In genomic region chr16:88977028-88977844, GRCh38 we compare ENCODE assay signal across 9 cellular contexts. TPM values are rescaled to one million over a fixed set of nuclear protein-coding genes. Genes with fewer than 3 reads are reported as not detected.
DNase-seq lines count a peak whose midpoint lies in the region; ATAC-seq, FAIRE-seq and TF ChIP-seq lines count a peak whose summit lies in the region.
"Had no signal": no experiment of that assay in that cellular context is flagged by ENCODE, and none has a peak within 500 bp of the region (broad histone marks: within the 10 kb centered on the region; RNA-seq: fewer than 3 reads in every experiment).

Gene CBFA2T3, minus strand, starts transcription at chr16:88977207. Its CDS starts 400 bp downstream, at chr16:88976807.

- peaks cover 51% of the 10 kb centered on the region for H3K4me1 ChIP-seq in GM12878 (ENCODE audit: control insufficient read depth, insufficient read depth, low read length)
- H3K4me1 ChIP-seq in hepatocyte (ENCODE audit: insufficient read depth) = no peaks in the 10 kb centered on the region

- peak within 1 kb of the TSS; percentile 93 for H3K4me3 ChIP-seq in GM12878
- H3K4me3 ChIP-seq in hepatocyte = no peak within 1 kb of the TSS

- H3K27me3 ChIP-seq in GM12878 (replicated peaks in 1 of 2; ENCODE audit: control insufficient read depth in 2 of 2, insufficient read depth in 2 of 2, low read length in 1 of 2) = no peaks in the 10 kb centered on the region
- no peaks in the 10 kb centered on the region for H3K27me3 ChIP-seq in hepatocyte

- H3K4me2 ChIP-seq in GM12878 (ENCODE audit: control insufficient read depth, insufficient read depth) = peak within 1 kb of the TSS; percentile 96
- H3K4me2 ChIP-seq in hepatocyte = no peak within 1 kb of the TSS

- H3K4me1 Mint-ChIP-seq in stimulated activated naive CD8-positive, alpha-beta T cell treated with anti-CD3 and anti-CD28 coated beads, Interleukin-15, Interleukin-2, amounts not matched to agents 100 ng/mL and 50 ng/mL, for 24 hours (ENCODE audit: low read depth) = peaks cover 10% of the 10 kb centered on the region

- DNase-seq in stimulated activated naive CD8-positive, alpha-beta T cell treated with anti-CD3 and anti-CD28 coated beads, Interleukin-15, Interleukin-2, amounts not matched to agents 100 U/mL and 50 U/mL, for 24 hours = no peak
- DNase-seq in GM12878 (ENCODE audit: low read depth, low spot score) (no peak), mesenteric fat pad (ENCODE audit: low spot score) (peak; percentile 92), NCI-H774 (lab: John Stamatoyannopoulos, UW) (no peak), hepatocyte (ENCODE audit: low spot score) (no peak)
- no peak for DNase-seq in activated CD4-positive, alpha-beta T cell treated with anti-CD3 and anti-CD28 coated beads, Interleukin-2, amount 50 U/mL, for 4 hours
- no peak for DNase-seq in activated effector memory CD4-positive, alpha-beta T cell treated with anti-CD3 and anti-CD28 coated beads, Interleukin-2, amount 50 U/mL, for 16 hours

- H3K9me3 Mint-ChIP-seq in stimulated activated naive CD8-positive, alpha-beta T cell treated with anti-CD3 and anti-CD28 coated beads, Interleukin-15, Interleukin-2, amounts not matched to agents 100 ng/mL and 50 ng/mL, for 24 hours = no peaks in the 10 kb centered on the region

- SMC1A ChIA-PET in GM12878 (lab: Charles Lee; ENCODE audit: uncharacterized antibody, unreplicated experiment) = interaction anchor here (0.7 to 2.2 kb wide), 5 partner anchors 9 to 120 kb away, joined by 3 to 10 read pairs (median 4); no protein-coding TSS in a partner anchor

- no peak for TF ChIP-seq RAD21 in GM12878 (IDR thresholded peaks at IDR 0.05; ENCODE audit: insufficient read depth, low read depth, low read length)

- no peak for ATAC-seq in stimulated activated naive CD8-positive, alpha-beta T cell treated with anti-CD3 and anti-CD28 coated beads, Interleukin-15, Interleukin-2, amounts not matched to agents 100 U/mL and 50 U/mL, for 24 hours
- peak; percentile 32 for ATAC-seq in GM12878

- peak within 1 kb of the TSS; percentile 39 for H3K4me3 Mint-ChIP-seq in stimulated activated naive CD8-positive, alpha-beta T cell treated with anti-CD3 and anti-CD28 coated beads, Interleukin-15, Interleukin-2, amounts not matched to agents 100 ng/mL and 50 ng/mL, for 24 hours

- RAD21 ChIA-PET in GM12878 (lab: Charles Lee; ENCODE audit: unreplicated experiment) = interaction anchor here (0.7 to 3.0 kb wide), 4 partner anchors 9 to 120 kb away, joined by 3 to 29 read pairs (median 12); no protein-coding TSS in a partner anchor

- H3K79me2 ChIP-seq in GM12878 (ENCODE audit: control insufficient read depth, insufficient read depth, low read length) (peaks cover 62% of the 10 kb centered on the region), hepatocyte (no peaks in the 10 kb centered on the region)

- peak within 1 kb of the TSS; percentile 98 for H3K27ac ChIP-seq in GM12878 (ENCODE audit: control insufficient read depth, insufficient read depth)
- H3K27ac ChIP-seq in hepatocyte = no peak within 1 kb of the TSS

- POLR2A ChIA-PET in GM12878 (lab: Charles Lee) = interaction anchor here (0.6 to 4.2 kb wide), 8 partner anchors 9 to 995 kb away, joined by 3 to 30 read pairs (median 5); no protein-coding TSS in a partner anchor

- H3K9me3 ChIP-seq in GM12878 (replicated peaks; ENCODE audit: control insufficient read depth, insufficient read depth, low read length) (no peaks in the 10 kb centered on the region), hepatocyte (ENCODE audit: low read depth) (no peaks in the 10 kb centered on the region)

- under 1% methylated on average over 26 of the region's 31 CpGs for WGBS in GM12878 (ENCODE audit: insufficient coverage, insufficient replicate concordance, low lambda C conversion rate, missing lambda C conversion rate)
- 88% methylated on average over 23 of the region's 31 CpGs for WGBS in hepatocyte (ENCODE audit: low lambda C conversion rate, missing lambda C conversion rate)

- peak within 1 kb of the TSS; percentile 85 for H3K9ac ChIP-seq in GM12878 (ENCODE audit: control insufficient read depth, insufficient read depth, low read length)

- H3K9me2 ChIP-seq in hepatocyte (replicated peaks; ENCODE audit: insufficient read depth) = no peaks in the 10 kb centered on the region

- in situ Hi-C loops in GM12878 (cut with MboI) = no loop called here

- TF ChIP-seq CTCF in GM12878 (IDR thresholded peaks at IDR 0.05 in 2 of 3, conservative IDR thresholded peaks at IDR 0.05 in 1 of 3; ENCODE audit: control insufficient read depth in 2 of 3, extremely low read depth in 1 of 3, insufficient read depth in 1 of 3, low read depth in 3 of 3, low read length in 3 of 3) = no peak
- no peak for TF ChIP-seq CTCF in hepatocyte (IDR thresholded peaks at IDR 0.05; ENCODE audit: poor library complexity)

- no peaks in the 10 kb centered on the region for H3K36me3 ChIP-seq in GM12878 (ENCODE audit: control insufficient read depth in 2 of 2, insufficient read depth in 2 of 2, low read length in 1 of 2)
- no peaks in the 10 kb centered on the region for H3K36me3 ChIP-seq in hepatocyte (replicated peaks; ENCODE audit: insufficient read depth, low read depth)

- peak within 1 kb of the TSS; percentile 65 for H3K27ac Mint-ChIP-seq in stimulated activated naive CD8-positive, alpha-beta T cell treated with anti-CD3 and anti-CD28 coated beads, Interleukin-15, Interleukin-2, amounts not matched to agents 100 ng/mL and 50 ng/mL, for 24 hours

- no peaks in the 10 kb centered on the region for H4K20me1 ChIP-seq in GM12878 (ENCODE audit: control insufficient read depth, insufficient read depth)
- no peaks in the 10 kb centered on the region for H4K20me1 ChIP-seq in hepatocyte (ENCODE audit: insufficient read depth, poor library complexity, severe bottlenecking)

- intact Hi-C loops in GM12878 (cut with micrococcal nuclease; ENCODE audit: unreplicated experiment) = loop anchor here (1.0 to 5.0 kb wide), 2 partner anchors 9 to 55 kb away; no protein-coding TSS in a partner anchor

- FAIRE-seq in GM12878 (lab: Jason Lieb, UNC) = no peak
- FAIRE-seq: islet of Langerhans had no signal

- BruUV-seq in GM12878 (replicated peaks; lab: Mats Ljungman, UMichigan) = no TSS peak

- no peak for TF ChIP-seq POLR2A in GM12878 (IDR thresholded peaks at IDR 0.05; ENCODE audit: low read depth, low read length)

- peaks cover 12% of the 10 kb centered on the region for H3K27me3 Mint-ChIP-seq in stimulated activated naive CD8-positive, alpha-beta T cell treated with anti-CD3 and anti-CD28 coated beads, Interleukin-15, Interleukin-2, amounts not matched to agents 100 ng/mL and 50 ng/mL, for 24 hours

- no peak for TF ChIP-seq EP300 in GM12878 (IDR thresholded peaks at IDR 0.05; ENCODE audit: borderline replicate concordance in 1 of 2, control insufficient read depth in 1 of 2, low read depth in 2 of 2, low read length in 2 of 2)

- CTCF ChIA-PET in GM12878 (lab: Yijun Ruan, JAX) = interaction anchor here (0.6 kb wide), 1 partner anchor 8 kb away, joined by 3 read pairs; no protein-coding TSS in a partner anchor

- H3K36me3 Mint-ChIP-seq in stimulated activated naive CD8-positive, alpha-beta T cell treated with anti-CD3 and anti-CD28 coated beads, Interleukin-15, Interleukin-2, amounts not matched to agents 100 ng/mL and 50 ng/mL, for 24 hours (ENCODE audit: low read depth) = no peaks in the 10 kb centered on the region

- H2AFZ ChIP-seq in GM12878 (ENCODE audit: control insufficient read depth, low read depth, low read length) (peak within 1 kb of the TSS; percentile 32), hepatocyte (no peak within 1 kb of the TSS)

TF ChIP-seq in GM12878, 131 proteins besides CTCF, POLR2A, EP300 and RAD21 (continues in another document):
- no peak for TF ChIP-seq RCOR1 (conservative IDR thresholded peaks at IDR 0.05; ENCODE audit: low read depth, low read length)
- TF ChIP-seq KLF5 (IDR thresholded peaks at IDR 0.05; ENCODE audit: partially characterized antibody) = no peak
- TF ChIP-seq PAX8 (IDR thresholded peaks at IDR 0.05) = no peak
- TF ChIP-seq BACH1 (IDR thresholded peaks at IDR 0.05; ENCODE audit: borderline replicate concordance) = no peak
- no peak for TF ChIP-seq ZNF207 (IDR thresholded peaks at IDR 0.05; ENCODE audit: borderline replicate concordance)
- TF ChIP-seq RAD51 (IDR thresholded peaks at IDR 0.05) = no peak
- TF ChIP-seq NFXL1 (IDR thresholded peaks at IDR 0.05; ENCODE audit: borderline replicate concordance) = no peak
- no peak for TF ChIP-seq TCF7 (IDR thresholded peaks at IDR 0.05; ENCODE audit: borderline replicate concordance)
- TF ChIP-seq PML (IDR thresholded peaks at IDR 0.05; ENCODE audit: low read length) = no peak
- no peak for TF ChIP-seq PKNOX1 (IDR thresholded peaks at IDR 0.05)
- TF ChIP-seq NR2F1 (conservative IDR thresholded peaks at IDR 0.05) = peak; percentile 75
- TF ChIP-seq SIN3A (IDR thresholded peaks at IDR 0.05; ENCODE audit: low read depth, low read length) = no peak

RNA-seq across cellular contexts. Expression of gene CBFA2T3, which starts in this region (rescaled TPM):
- total RNA-seq in GM12878 (2013; cell fraction: nucleolus; rRNA removed) = 44.9 and 56.6 TPM in 2 replicates
- total RNA-seq in GM12878 (2014; rRNA removed) (2.3 and 2.8 TPM in 2 replicates), GM12878 (2014; rRNA removed; fragmentation: Illumina TruSeq; extraction: Trizol) (1.3 and 1.5 TPM in 2 replicates), GM12878 (2021) (35.4 and 42.6 TPM in 2 replicates), mesenteric fat pad (8.5 TPM), hepatocyte (0.07 TPM in 1 of 2 replicates, not detected in the other)
- polyA plus RNA-seq in GM12878 (2011; ENCODE audit: low read depth) = 4.5 TPM
- polyA plus RNA-seq in GM12878 (2011; rRNA removed) (0.75 and 1.6 TPM in 2 replicates), GM12878 (2014; fragmentation: Illumina TruSeq; extraction: Trizol) (5.6 and 6.6 TPM in 2 replicates), GM12878 (2014; fragmentation: Nextera tagmentation; extraction: Ambion mirVana) (1 to 10 TPM in 1 of 2 experiments, under 1 TPM in 1; 0.69 to 1.5 TPM), GM12878 (2014; rRNA removed) (10.2 and 15.6 TPM in 2 replicates), GM12878 (2016; fragmentation: Nextera tagmentation; extraction: Ambion mirVana) (10 to 100 TPM; 14.2 to 14.9 TPM), hepatocyte (1.1 and 1.5 TPM in 2 replicates)
- 1.8 and 2.5 TPM in 2 replicates for polyA plus RNA-seq in GM12878 (2011; cell fraction: cytosol; rRNA removed)
- 18.7 and 22.6 TPM in 2 replicates for polyA plus RNA-seq in GM12878 (2011; cell fraction: nucleus; rRNA removed)
- polyA plus RNA-seq in GM12878 (2012) = 12.9 and 17.4 TPM in 2 replicates
- polyA minus RNA-seq in GM12878 (2011; rRNA and poly(A)+ RNA removed) = 1.7 and 7.0 TPM in 2 replicates
- 4.5 and 5.3 TPM in 2 replicates for polyA minus RNA-seq in GM12878 (2011; cell fraction: cytosol; rRNA and poly(A)+ RNA removed)
- 4.8 and 7.7 TPM in 2 replicates for polyA minus RNA-seq in GM12878 (2011; cell fraction: nucleus; rRNA and poly(A)+ RNA removed)
